In the genomic region with DNA sequence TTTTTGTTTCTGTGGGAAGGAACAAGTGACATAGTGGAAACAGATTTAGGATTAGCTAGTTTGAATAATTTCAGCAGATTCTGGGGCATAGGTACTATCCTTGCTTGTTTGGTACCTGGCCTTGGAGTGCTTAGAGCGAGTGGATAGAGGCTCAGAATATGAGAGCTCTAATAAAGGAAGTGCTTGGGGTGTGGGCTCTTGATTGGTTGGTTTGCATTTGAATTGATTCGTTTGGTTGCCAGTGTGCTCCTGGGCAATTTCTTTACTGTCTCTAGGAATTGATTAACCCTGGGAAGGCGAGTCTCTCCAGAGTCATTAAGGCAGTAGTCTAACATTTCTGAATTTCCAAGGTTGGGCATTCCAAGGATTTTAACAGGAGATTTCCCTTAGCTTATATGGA, we compare ENCODE assay signal across 23 cellular contexts.
A peak's percentile ranks its signal among the peaks of the same experiment; 100 is the strongest.
DNase-seq lines count a peak whose midpoint lies in the region; ATAC-seq and TF ChIP-seq lines count a peak whose summit lies in the region.
"Had no signal": no experiment of that assay in that cellular context is flagged by ENCODE, and none has a peak within 500 bp of the region (broad histone marks: within the 10 kb centered on the region; RNA-seq: fewer than 3 reads in every experiment).

No MANE protein-coding gene starts in this region.

- 0 out of 2 replicates have a peak overlapping the region, but pooled peaks have one; percentile 29 for H3K27ac ChIP-seq in IMR-90 (ENCODE audit: insufficient read depth, low read length)
- peak overlapping the region; percentile 73 to 83 for H3K27ac ChIP-seq in ascending aorta
- H3K27ac ChIP-seq in lower lobe of right lung, result peak overlapping the region; percentile 33
- peak overlapping the region; percentile 46 to 77 for H3K27ac ChIP-seq in thoracic aorta
- H3K27ac ChIP-seq: right lobe of liver, SK-N-MC had no signal

- no peaks in the 10 kb centered on the region for H4K20me1 ChIP-seq in IMR-90 (ENCODE audit: insufficient read depth, low read length)

- no peaks in the 10 kb centered on the region for H3K79me1 ChIP-seq in IMR-90 (ENCODE audit: low read depth in 1 of 2, low read length in 2 of 2)

- H3K27me3 ChIP-seq in IMR-90 (ENCODE audit: control insufficient read depth, insufficient read depth, low read length), result no peaks in the 10 kb centered on the region
- no peaks in the 10 kb centered on the region for H3K27me3 ChIP-seq in ascending aorta
- H3K27me3 ChIP-seq in lower lobe of right lung (ENCODE audit: low read depth), result no peaks in the 10 kb centered on the region
- no peaks in the 10 kb centered on the region for H3K27me3 ChIP-seq in thoracic aorta (replicated peaks; ENCODE audit: insufficient read depth)
- H3K27me3 ChIP-seq: right lobe of liver, transverse colon had no signal

- POLR2A ChIA-PET in IMR-90 (lab: Charles Lee; ENCODE audit: unreplicated experiment), result no interaction called here
- POLR2A ChIA-PET in activated CD4-positive, alpha-beta T cell treated with anti-CD3 and anti-CD28 coated beads for 36 hours (lab: Charles Lee), result no interaction called here

- H3K4me2 ChIP-seq in IMR-90 (ENCODE audit: low read depth, low read length), result no peak overlapping the region

- no peak overlapping the region for H2BK5ac ChIP-seq in IMR-90 (ENCODE audit: low read depth, low read length, poor library complexity, severe bottlenecking)

- TF ChIP-seq POLR2A in IMR-90 (IDR thresholded peaks at IDR 0.05; ENCODE audit: low read depth, low read length), result no peak

- no peak overlapping the region for H3K9ac ChIP-seq in IMR-90 (ENCODE audit: low read depth, low read length)

- no peaks in the 10 kb centered on the region for H3K9me3 Mint-ChIP-seq in activated CD4-positive, alpha-beta T cell treated with anti-CD3 and anti-CD28 coated beads for 36 hours (ENCODE audit: low read depth)
- H3K9me3 Mint-ChIP-seq: activated B cell treated with CpG ODN at 0.5 μM for 24 hours; activated CD8-positive, alpha-beta T cell treated with anti-CD3 and anti-CD28 coated beads for 36 hours; CD8-positive, alpha-beta T cell; stimulated activated effector memory CD8-positive, alpha-beta T cell treated with anti-CD3 and anti-CD28 coated beads, Interleukin-12 subunit alpha, Interleukin-12 subunit beta, amount 100 ng/mL, for 72 hours had no signal

- no peak overlapping the region for H2AFZ ChIP-seq in IMR-90 (replicated peaks; ENCODE audit: low read length, poor library complexity)

- no peak for DNase-seq in IMR-90
- DNase-seq in ascending aorta (ENCODE audit: low spot score in 2 of 2), result no peak
- DNase-seq in lower lobe of right lung, result no peak
- DNase-seq in thoracic aorta (ENCODE audit: low spot score), result no peak
- no peak for DNase-seq in activated CD4-positive, alpha-beta T cell treated with anti-CD3 and anti-CD28 coated beads for 36 hours
- no peak for DNase-seq in NCI-H748 (lab: John Stamatoyannopoulos, UW; ENCODE audit: unreplicated experiment)
- DNase-seq in GM03348 (ENCODE audit: low spot score), result no peak
- DNase-seq: activated B cell treated with CpG ODN at 0.5 μM for 24 hours; activated CD8-positive, alpha-beta T cell treated with anti-CD3 and anti-CD28 coated beads for 36 hours; activated naive CD4-positive, alpha-beta T cell treated with Interleukin-2 at 50 U/mL for 16 hours; activated T-cell treated with anti-CD3 and anti-CD28 coated beads, Interleukin-2, amount 50 U/mL, for 1 hour; anterior cingulate cortex; CD8-positive, alpha-beta T cell; DMS153; KG1; NCI-H1092 treated with DMSO at 0.1 percent for 48 hours; NCI-H2029 treated with DMSO at 0.1 percent for 48 hours; right lobe of liver; transverse colon had no signal

- H3K27me3 Mint-ChIP-seq in activated CD4-positive, alpha-beta T cell treated with anti-CD3 and anti-CD28 coated beads for 36 hours, result peaks cover 4% of the 10 kb centered on the region

- H3K27ac Mint-ChIP-seq in activated CD4-positive, alpha-beta T cell treated with anti-CD3 and anti-CD28 coated beads for 36 hours, result no peak overlapping the region
- H3K27ac Mint-ChIP-seq: activated B cell treated with CpG ODN at 0.5 μM for 24 hours; activated CD8-positive, alpha-beta T cell treated with anti-CD3 and anti-CD28 coated beads for 36 hours; CD8-positive, alpha-beta T cell; stimulated activated effector memory CD8-positive, alpha-beta T cell treated with anti-CD3 and anti-CD28 coated beads, Interleukin-12 subunit alpha, Interleukin-12 subunit beta, amount 100 ng/mL, for 72 hours; T-helper 2 cell treated with Interferon-gamma antibody and Interleukin-4, amounts not matched to agents 5 μg/mL and 100 μg/mL, for 36 hours had no signal

- no peak overlapping the region for H4K91ac ChIP-seq in IMR-90 (ENCODE audit: insufficient read depth, low read depth, low read length)

- H3K36me3 Mint-ChIP-seq in activated CD4-positive, alpha-beta T cell treated with anti-CD3 and anti-CD28 coated beads for 36 hours (ENCODE audit: low read depth), result no peaks in the 10 kb centered on the region
- H3K36me3 Mint-ChIP-seq: CD8-positive, alpha-beta T cell; stimulated activated effector memory CD8-positive, alpha-beta T cell treated with anti-CD3 and anti-CD28 coated beads, Interleukin-12 subunit alpha, Interleukin-12 subunit beta, amount 100 ng/mL, for 72 hours had no signal

- no peak overlapping the region for H2BK120ac ChIP-seq in IMR-90 (ENCODE audit: low read depth, low read length)

- no peak overlapping the region for H3K56ac ChIP-seq in IMR-90 (ENCODE audit: extremely low read depth, insufficient read depth, low read length)

- dilution Hi-C loops in IMR-90 (cut with HindIII; ENCODE audit: low sequenced_read_pairs, unreplicated experiment), result no loop called here

- peaks cover 1% of the 10 kb centered on the region for H3K4me1 Mint-ChIP-seq in activated CD4-positive, alpha-beta T cell treated with anti-CD3 and anti-CD28 coated beads for 36 hours

- H2AK9ac ChIP-seq in IMR-90 (replicated peaks; ENCODE audit: low read depth, low read length, poor library complexity), result no peak overlapping the region

- no CpG with 5 or more reads among the region's 3 CpGs for WGBS in IMR-90 (ENCODE audit: extremely low coverage in 2 of 2, insufficient read length in 1 of 2), 2 experiments

- H3K23ac ChIP-seq in IMR-90 (ENCODE audit: low read depth, low read length), result no peak overlapping the region

- intact Hi-C loops in IMR-90 (cut with micrococcal nuclease), result no loop called here
- intact Hi-C loops in ascending aorta (cut with DNase I), result loop anchor here (2.0 to 10.0 kb wide), 4 partner anchors 77 to 276 kb away; a partner anchor contains a TSS
- intact Hi-C loops in lower lobe of right lung (cut with DNase I), result no loop called here
- intact Hi-C loops in activated CD4-positive, alpha-beta T cell treated with anti-CD3 and anti-CD28 coated beads for 36 hours (cut with DNase I, micrococcal nuclease), result loop anchor here in 1 of 2 experiments (2.0 kb wide), 1 partner anchor 20 kb away; no protein-coding TSS in a partner anchor

- TF ChIP-seq RAD21 in IMR-90 (IDR thresholded peaks at IDR 0.05; ENCODE audit: low read length), result no peak

- in situ Hi-C loops in IMR-90 (cut with MboI; ENCODE audit: low sequenced_read_pairs), result no loop called here

- ATAC-seq in IMR-90 (ENCODE audit: low read depth), result no peak
- no peak for ATAC-seq in lower lobe of right lung
- ATAC-seq in thoracic aorta (ENCODE audit: insufficient number of reproducible peaks, low FRiP score, low read depth), result no peak
- ATAC-seq in activated CD4-positive, alpha-beta T cell treated with anti-CD3 and anti-CD28 coated beads for 36 hours, result no peak
- ATAC-seq in GM19328 (IDR thresholded peaks at IDR 0.05; ENCODE audit: unreplicated experiment), result no peak
- ATAC-seq: activated CD8-positive, alpha-beta T cell treated with anti-CD3 and anti-CD28 coated beads for 36 hours; CD8-positive, alpha-beta T cell; stimulated activated effector memory CD8-positive, alpha-beta T cell treated with anti-CD3 and anti-CD28 coated beads, Interleukin-12 subunit alpha, Interleukin-12 subunit beta, amount 100 ng/mL, for 72 hours had no signal

- no peak overlapping the region for H2AK5ac ChIP-seq in IMR-90 (ENCODE audit: low read depth, low read length)

- no peak overlapping the region for H4K5ac ChIP-seq in IMR-90 (ENCODE audit: low read depth, low read length)

- H3K9me3 ChIP-seq in IMR-90 (ENCODE audit: control insufficient read depth, insufficient read depth, low read length) (no peaks in the 10 kb centered on the region), ascending aorta (no peaks in the 10 kb centered on the region), lower lobe of right lung (no peaks in the 10 kb centered on the region), thoracic aorta (no peaks in the 10 kb centered on the region)
- H3K9me3 ChIP-seq: right lobe of liver, transverse colon had no signal

- TF ChIP-seq CTCF in IMR-90 (conservative IDR thresholded peaks at IDR 0.05; ENCODE audit: low read depth, low read length) (no peak), ascending aorta (IDR thresholded peaks at IDR 0.05) (no peak), lower lobe of right lung (IDR thresholded peaks at IDR 0.05) (no peak), thoracic aorta (IDR thresholded peaks at IDR 0.05) (no peak)

- 0 out of 3 replicates have a peak overlapping the region, but pooled peaks have one; percentile 54 for H2BK15ac ChIP-seq in IMR-90 (ENCODE audit: low read depth, low read length)

- H3K4me3 Mint-ChIP-seq in activated CD4-positive, alpha-beta T cell treated with anti-CD3 and anti-CD28 coated beads for 36 hours, result no peak overlapping the region
- H3K4me3 Mint-ChIP-seq: activated B cell treated with CpG ODN at 0.5 μM for 24 hours; activated CD8-positive, alpha-beta T cell treated with anti-CD3 and anti-CD28 coated beads for 36 hours; CD8-positive, alpha-beta T cell; stimulated activated effector memory CD8-positive, alpha-beta T cell treated with anti-CD3 and anti-CD28 coated beads, Interleukin-12 subunit alpha, Interleukin-12 subunit beta, amount 100 ng/mL, for 72 hours; T-helper 2 cell treated with Interferon-gamma antibody and Interleukin-4, amounts not matched to agents 5 μg/mL and 100 μg/mL, for 36 hours had no signal

- H3K4me3 ChIP-seq in IMR-90 (ENCODE audit: insufficient read depth, low read depth, low read length) (no peak overlapping the region), ascending aorta (no peak overlapping the region), lower lobe of right lung (no peak overlapping the region), thoracic aorta (peak overlapping the region; percentile 39)
- H3K4me3 ChIP-seq: right lobe of liver, SK-N-MC, transverse colon had no signal

- H3K9me1 ChIP-seq in IMR-90 (ENCODE audit: insufficient read depth, low read length), result no peaks in the 10 kb centered on the region

- CTCF ChIA-PET in IMR-90 (lab: Yijun Ruan, JAX), result interaction anchor here (0.6 kb wide), 1 partner anchor 28 kb away, joined by 3 read pairs; no protein-coding TSS in a partner anchor
- CTCF ChIA-PET in activated CD4-positive, alpha-beta T cell treated with anti-CD3 and anti-CD28 coated beads for 36 hours (lab: Charles Lee), result interaction anchor here (0.9 kb wide), 1 partner anchor 12 kb away, joined by 3 read pairs; no protein-coding TSS in a partner anchor

- no TSS peak for BruUV-seq in IMR-90 (replicated peaks; lab: Mats Ljungman, UMichigan)

- peak overlapping the region; percentile 92 for H3K18ac ChIP-seq in IMR-90 (ENCODE audit: low read depth, low read length)

- H3K14ac ChIP-seq in IMR-90 (replicated peaks; ENCODE audit: low read depth, low read length), result 0 out of 2 replicates have a peak overlapping the region, but pooled peaks have one; percentile 75

- no peak overlapping the region for H3K4ac ChIP-seq in IMR-90 (ENCODE audit: low read depth, low read length)

- no peak overlapping the region for H4K8ac ChIP-seq in IMR-90 (ENCODE audit: low read depth in 2 of 2, low read length in 2 of 2)

- H3K4me1 ChIP-seq in IMR-90 (ENCODE audit: control insufficient read depth, insufficient read depth, low read length), result peaks cover 2% of the 10 kb centered on the region; the same call in 1 of the 2 replicates
- H3K4me1 ChIP-seq in ascending aorta, result peaks cover 0 to 17% of the 10 kb centered on the region in 2 donors
- H3K4me1 ChIP-seq in lower lobe of right lung, result peaks cover 11% of the 10 kb centered on the region
- H3K4me1 ChIP-seq in thoracic aorta (ENCODE audit: control insufficient read depth in 1 of 2, low read depth in 2 of 2), result peaks cover 7 to 23% of the 10 kb centered on the region in 2 donors
- H3K4me1 ChIP-seq: right lobe of liver, transverse colon had no signal

- no peak overlapping the region for H2BK20ac ChIP-seq in IMR-90 (ENCODE audit: low read depth, low read length)

- H3K36me3 ChIP-seq in IMR-90 (ENCODE audit: control insufficient read depth, insufficient read depth, low read length) (no peaks in the 10 kb centered on the region), ascending aorta (no peaks in the 10 kb centered on the region), lower lobe of right lung (no peaks in the 10 kb centered on the region), thoracic aorta (no peaks in the 10 kb centered on the region)
- H3K36me3 ChIP-seq: right lobe of liver, transverse colon had no signal
